ENCODE assay signal across 30 cellular contexts in genomic region chr10:35792301-35792700, GRCh38.
DNase-seq lines count a peak whose midpoint lies in the region; ATAC-seq, FAIRE-seq and TF ChIP-seq lines count a peak whose summit lies in the region.
"Had no signal": no experiment of that assay in that cellular context is flagged by ENCODE, and none has a peak within 500 bp of the region (broad histone marks: within the 10 kb centered on the region; RNA-seq: fewer than 3 reads in every experiment).

No MANE protein-coding gene starts in this region.

- no peaks in the 10 kb centered on the region for H3K79me2 ChIP-seq in keratinocyte (ENCODE audit: control insufficient read depth, insufficient read depth, low read length)

- TF ChIP-seq RAD21 in A549 (conservative IDR thresholded peaks at IDR 0.05 in 1 of 2, IDR thresholded peaks at IDR 0.05 in 1 of 2): no peak

- no peak for DNase-seq in A549 (ENCODE audit: low read depth in 1 of 2, low spot score in 1 of 2)
- DNase-seq in SJCRH30: peak; percentile 79 to 88
- DNase-seq in keratinocyte (ENCODE audit: low read depth, low spot score): no peak
- DNase-seq in T-helper 17 cell: no peak
- DNase-seq in Calu3: no peak
- no peak for DNase-seq in activated CD4-positive, alpha-beta memory T cell treated with anti-CD3 and anti-CD28 coated beads, Interleukin-2, amount 10 ng/mL, durations not matched to agents 7 days and 5 days
- no peak for DNase-seq in NCI-H1694 (lab: John Stamatoyannopoulos, UW)
- DNase-seq: AML-193; Caco-2; CD8-positive, alpha-beta T cell; DMS 273 treated with DMSO at 0.1 percent for 48 hours; DMS79; EL; GF-D8; HCEC 1CT; NCI-H1092; NCI-H1417 treated with DMSO at 0.1 percent for 48 hours; NCI-H187; NCI-H2081 treated with DMSO at 0.1 percent for 48 hours; NCI-H2171; NCI-H226; NCI-H510A; NCI-H69; OCI-M1; Peyer's patch had no signal

- H3K4me2 ChIP-seq in A549 (no peak overlapping the region), keratinocyte (ENCODE audit: control insufficient read depth, extremely low read depth, insufficient read depth, low read depth, low read length) (no peak overlapping the region)

- H3K4me3 ChIP-seq in A549 (no peak overlapping the region), SJCRH30 (no peak overlapping the region), keratinocyte (ENCODE audit: control insufficient read depth in 2 of 3, extremely low read depth in 1 of 3, insufficient read depth in 2 of 3, low read depth in 1 of 3, low read length in 3 of 3) (no peak overlapping the region)
- H3K4me3 ChIP-seq: Peyer's patch had no signal

- H3K27ac Mint-ChIP-seq in T-helper 17 cell: no peak overlapping the region
- H3K27ac Mint-ChIP-seq in Calu3 (ENCODE audit: unreplicated experiment): no peak overlapping the region
- H3K27ac Mint-ChIP-seq in activated CD4-positive, alpha-beta memory T cell treated with anti-CD3 and anti-CD28 coated beads, Interleukin-2, amount 10 ng/mL, durations not matched to agents 7 days and 5 days: no peak overlapping the region
- H3K27ac Mint-ChIP-seq: CD8-positive, alpha-beta T cell had no signal

- H3K4me1 Mint-ChIP-seq in T-helper 17 cell (no peaks in the 10 kb centered on the region), Calu3 (ENCODE audit: low read depth, unreplicated experiment) (no peaks in the 10 kb centered on the region)
- no peaks in the 10 kb centered on the region for H3K4me1 Mint-ChIP-seq in activated CD4-positive, alpha-beta memory T cell treated with anti-CD3 and anti-CD28 coated beads, Interleukin-2, amount 10 ng/mL, durations not matched to agents 7 days and 5 days

- H3K27ac ChIP-seq in A549 (no peak overlapping the region), SJCRH30 (peak overlapping the region; percentile 34), keratinocyte (ENCODE audit: control insufficient read depth, insufficient read depth, low read length) (no peak overlapping the region)
- H3K27ac ChIP-seq: C4-2B, Peyer's patch had no signal

- no peak overlapping the region for H2AFZ ChIP-seq in keratinocyte (ENCODE audit: control insufficient read depth, low read length)

- no peaks in the 10 kb centered on the region for H4K20me1 ChIP-seq in keratinocyte (ENCODE audit: control insufficient read depth, extremely low read depth, insufficient read depth, low read length)

- H3K36me3 ChIP-seq in SJCRH30: no peaks in the 10 kb centered on the region; the same call in 1 of the 2 replicates
- H3K36me3 ChIP-seq in keratinocyte (ENCODE audit: control insufficient read depth in 2 of 2, extremely low read depth in 1 of 2, insufficient read depth in 2 of 2, low read length in 2 of 2): no peaks in the 10 kb centered on the region
- H3K36me3 ChIP-seq: Peyer's patch had no signal

- H3K9ac ChIP-seq in keratinocyte (ENCODE audit: control insufficient read depth, extremely low read depth, insufficient read depth, low read length): no peak overlapping the region

- no peaks in the 10 kb centered on the region for H3K9me1 ChIP-seq in keratinocyte (ENCODE audit: control insufficient read depth, extremely low read depth, insufficient read depth, low read length)

- H3K4me1 ChIP-seq in A549: no peaks in the 10 kb centered on the region
- H3K4me1 ChIP-seq in SJCRH30: peaks cover 21% of the 10 kb centered on the region
- H3K4me1 ChIP-seq in keratinocyte (ENCODE audit: control insufficient read depth, extremely low read depth, insufficient read depth, low read length): peaks cover 13% of the 10 kb centered on the region
- H3K4me1 ChIP-seq: Caco-2, Peyer's patch had no signal

- POLR2A ChIA-PET in A549 (lab: Yijun Ruan, JAX): no interaction called here
- POLR2A ChIA-PET in activated CD4-positive, alpha-beta memory T cell treated with anti-CD3 and anti-CD28 coated beads, Interleukin-2, amount 10 ng/mL, durations not matched to agents 7 days and 5 days (lab: Charles Lee): no interaction called here

- H3K27me3 Mint-ChIP-seq in T-helper 17 cell (peaks cover 10% of the 10 kb centered on the region), Calu3 (ENCODE audit: unreplicated experiment) (no peaks in the 10 kb centered on the region)
- H3K27me3 Mint-ChIP-seq in activated CD4-positive, alpha-beta memory T cell treated with anti-CD3 and anti-CD28 coated beads, Interleukin-2, amount 10 ng/mL, durations not matched to agents 7 days and 5 days: no peaks in the 10 kb centered on the region

- FAIRE-seq in A549 (lab: Jason Lieb, UNC) (no peak), keratinocyte (lab: Jason Lieb, UNC) (peak; percentile 48)
- FAIRE-seq: A204.1, H1 had no signal

- BruUV-seq in Calu3 (replicated peaks; lab: Mats Ljungman, UMichigan): no TSS peak

- dilution Hi-C loops in keratinocyte (cut with MboI; ENCODE audit: extremely low pct_ligation_motif_present, low sequenced_read_pairs): no loop called here

- TF ChIP-seq POLR2A in A549 (IDR thresholded peaks at IDR 0.05; ENCODE audit: low read length): no peak

- no peaks in the 10 kb centered on the region for H3K27me3 ChIP-seq in SJCRH30
- no peaks in the 10 kb centered on the region for H3K27me3 ChIP-seq in keratinocyte (ENCODE audit: control insufficient read depth, extremely low read depth, insufficient read depth, low read length)
- H3K27me3 ChIP-seq: Peyer's patch had no signal

- peaks cover 5% of the 10 kb centered on the region for H3K9me3 Mint-ChIP-seq in Calu3 (ENCODE audit: low read depth, unreplicated experiment)
- H3K9me3 Mint-ChIP-seq in activated CD4-positive, alpha-beta memory T cell treated with anti-CD3 and anti-CD28 coated beads, Interleukin-2, amount 10 ng/mL, durations not matched to agents 7 days and 5 days: peaks cover 2% of the 10 kb centered on the region

- no peak for TF ChIP-seq EP300 in A549 (IDR thresholded peaks at IDR 0.05)

- H3K36me3 Mint-ChIP-seq in T-helper 17 cell (ENCODE audit: low read depth) (no peaks in the 10 kb centered on the region), Calu3 (ENCODE audit: insufficient read depth, unreplicated experiment) (no peaks in the 10 kb centered on the region)
- no peaks in the 10 kb centered on the region for H3K36me3 Mint-ChIP-seq in activated CD4-positive, alpha-beta memory T cell treated with anti-CD3 and anti-CD28 coated beads, Interleukin-2, amount 10 ng/mL, durations not matched to agents 7 days and 5 days (ENCODE audit: low read depth)
- H3K36me3 Mint-ChIP-seq: CD8-positive, alpha-beta T cell had no signal

- no peak overlapping the region for H3K4me3 Mint-ChIP-seq in T-helper 17 cell
- H3K4me3 Mint-ChIP-seq in Calu3 (ENCODE audit: low read depth, unreplicated experiment): no peak overlapping the region
- H3K4me3 Mint-ChIP-seq in activated CD4-positive, alpha-beta memory T cell treated with anti-CD3 and anti-CD28 coated beads, Interleukin-2, amount 10 ng/mL, durations not matched to agents 7 days and 5 days: no peak overlapping the region
- H3K4me3 Mint-ChIP-seq: CD8-positive, alpha-beta T cell had no signal

- intact Hi-C loops in Calu3 (cut with micrococcal nuclease; ENCODE audit: unreplicated experiment): no loop called here

- H3K9me3 ChIP-seq in A549 (peaks cover 10% of the 10 kb centered on the region; the same call in 2 of the 3 replicates), SJCRH30 (replicated peaks) (no peaks in the 10 kb centered on the region), keratinocyte (ENCODE audit: control insufficient read depth, low read depth, low read length) (peaks cover 7% of the 10 kb centered on the region), T-helper 17 cell (ENCODE audit: control insufficient read depth, low read length, poor library complexity, severe bottlenecking) (no peaks in the 10 kb centered on the region)
- H3K9me3 ChIP-seq: Caco-2, Peyer's patch had no signal

- CTCF ChIA-PET in A549 (lab: Yijun Ruan, JAX) (no interaction called here), Calu3 (lab: Charles Lee) (no interaction called here)
- CTCF ChIA-PET in activated CD4-positive, alpha-beta memory T cell treated with anti-CD3 and anti-CD28 coated beads, Interleukin-2, amount 10 ng/mL, durations not matched to agents 7 days and 5 days (lab: Charles Lee): no interaction called here

- ATAC-seq in A549: no peak
- ATAC-seq in GM18511 (IDR thresholded peaks at IDR 0.05; ENCODE audit: unreplicated experiment): peak; percentile 54
- no peak for ATAC-seq in T-helper 17 cell
- ATAC-seq: CD8-positive, alpha-beta T cell; SK-N-SH treated with all-trans-retinoic acid at 6 μM for 48 hours had no signal

- WGBS in A549 (ENCODE audit: missing lambda C conversion rate): 51% methylated on average over 7 of the region's 7 CpGs

- TF ChIP-seq CTCF in A549 (IDR thresholded peaks at IDR 0.05) (no peak), keratinocyte (optimal IDR thresholded peaks at IDR 0.05 in 1 of 3, IDR thresholded peaks at IDR 0.05 in 1 of 3, conservative IDR thresholded peaks at IDR 0.05 in 1 of 3; ENCODE audit: extremely low read depth in 1 of 3, insufficient read depth in 2 of 3, low read length in 3 of 3) (no peak), Calu3 (IDR thresholded peaks at IDR 0.05; ENCODE audit: unreplicated experiment) (no peak)

TF ChIP-seq in A549, 52 proteins besides CTCF, POLR2A, EP300 and RAD21:
- TF ChIP-seq FOSL2 (IDR thresholded peaks at IDR 0.05) (no peak), FOSL2 (CRISPR knock-in tag; IDR thresholded peaks at IDR 0.05) (peak; percentile 20; the same call in 1 of the 2 replicates), RARB (CRISPR knock-in tag; IDR thresholded peaks at IDR 0.05) (no peak)
TF ChIP-seq in A549: peak in this region for 1.

Comparison
In these comparisons a context has a peak if more than half of its experiments do, and no peak if none do; other contexts are left out.
1. DNase-seq: peak in SJCRH30 (2 of 2); none in A549 (0 of 2), keratinocyte (single experiment), T-helper 17 cell (0 of 3), Calu3 (single experiment), activated CD4-positive, alpha-beta memory T cell treated with anti-CD3 and anti-CD28 coated beads, Interleukin-2, amount 10 ng/mL, durations not matched to agents 7 days and 5 days (single experiment) and NCI-H1694 (single experiment).